ENCODE assay signal across 1 cellular context in the genomic region with DNA sequence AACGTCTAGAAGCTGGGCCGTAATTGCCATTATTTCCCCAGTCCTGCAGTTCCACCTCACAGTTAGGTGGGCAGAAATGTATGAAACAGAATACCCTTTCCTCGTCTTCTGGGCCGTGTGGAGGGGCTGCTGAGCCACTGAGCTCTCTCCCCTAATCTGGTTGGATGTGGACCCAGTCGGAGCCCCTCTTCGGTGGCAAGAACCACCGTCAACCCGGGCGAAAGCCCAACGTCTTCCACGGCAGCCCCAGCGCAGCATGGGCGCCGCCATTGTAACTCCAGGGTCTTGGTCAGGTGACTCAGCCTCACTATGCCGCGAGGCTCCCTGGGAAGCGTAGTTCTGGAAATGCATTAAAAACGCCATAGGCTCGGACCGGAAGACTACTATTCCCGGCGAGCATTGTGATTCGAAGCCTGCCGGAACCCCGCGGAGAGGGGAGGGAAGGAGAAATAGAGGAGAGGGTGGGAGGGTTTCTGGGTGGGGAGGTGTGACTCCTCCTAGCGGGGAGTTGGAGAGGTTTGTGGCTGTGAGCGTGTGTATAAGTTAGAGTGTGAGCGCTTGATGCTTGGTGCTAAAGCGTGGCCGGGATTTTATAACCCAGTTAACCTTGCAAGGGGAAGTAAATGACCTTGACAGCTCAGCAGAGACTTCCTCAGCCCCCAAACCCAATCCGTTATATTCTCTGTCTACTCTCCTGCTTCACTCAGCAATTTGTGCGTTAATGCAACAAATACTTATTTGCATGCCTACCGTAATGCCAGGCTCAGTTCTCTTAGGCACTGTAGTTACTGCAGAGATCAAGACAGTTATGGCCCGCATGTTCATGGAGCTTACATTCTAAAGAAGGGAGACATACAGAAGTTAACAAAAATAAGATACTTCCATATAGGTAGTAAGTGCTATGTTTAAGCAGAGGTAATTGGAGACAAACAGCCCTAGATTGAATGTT.
TF ChIP-seq lines count a peak whose summit lies in the region.

A gene with protein sequence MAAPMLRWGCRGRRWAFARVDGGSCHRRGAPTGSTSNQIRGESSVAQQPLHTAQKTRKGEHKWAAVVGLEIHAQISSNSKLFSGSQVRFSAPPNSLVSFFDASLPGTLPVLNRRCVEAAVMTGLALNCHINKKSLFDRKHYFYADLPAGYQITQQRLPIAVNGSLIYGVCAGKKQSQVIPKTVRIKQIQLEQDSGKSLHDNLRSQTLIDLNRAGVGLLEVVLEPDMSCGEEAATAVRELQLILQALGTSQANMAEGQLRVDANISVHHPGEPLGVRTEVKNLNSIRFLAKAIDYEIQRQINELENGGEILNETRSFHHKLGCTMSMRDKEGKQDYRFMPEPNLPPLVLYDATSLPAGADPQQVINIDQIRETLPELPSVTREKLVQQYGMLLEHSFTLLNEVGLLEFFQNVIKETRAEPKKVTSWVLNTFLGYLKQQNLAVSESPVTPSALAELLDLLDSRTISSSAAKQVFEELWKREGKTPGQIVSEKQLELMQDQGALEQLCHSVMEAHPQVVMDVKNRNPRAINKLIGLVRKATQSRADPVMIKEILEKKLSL (minus strand): TSS at position 295 of the 949 bp plus-strand sequence. CDS start 25 bp downstream, at position 270.

TF ChIP-seq in HepG2, 621 proteins besides CTCF, POLR2A, EP300 and RAD21 (continued from another document and continues in another):
- TF ChIP-seq, protein P1, sequence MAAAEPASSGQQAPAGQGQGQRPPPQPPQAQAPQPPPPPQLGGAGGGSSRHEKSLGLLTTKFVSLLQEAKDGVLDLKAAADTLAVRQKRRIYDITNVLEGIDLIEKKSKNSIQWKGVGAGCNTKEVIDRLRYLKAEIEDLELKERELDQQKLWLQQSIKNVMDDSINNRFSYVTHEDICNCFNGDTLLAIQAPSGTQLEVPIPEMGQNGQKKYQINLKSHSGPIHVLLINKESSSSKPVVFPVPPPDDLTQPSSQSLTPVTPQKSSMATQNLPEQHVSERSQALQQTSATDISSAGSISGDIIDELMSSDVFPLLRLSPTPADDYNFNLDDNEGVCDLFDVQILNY (CRISPR knock-in tag; conservative IDR thresholded peaks at IDR 0.05) = 0 out of 2 replicates have a peak, but pooled peaks have one; percentile 33
- TF ChIP-seq, protein P2, sequence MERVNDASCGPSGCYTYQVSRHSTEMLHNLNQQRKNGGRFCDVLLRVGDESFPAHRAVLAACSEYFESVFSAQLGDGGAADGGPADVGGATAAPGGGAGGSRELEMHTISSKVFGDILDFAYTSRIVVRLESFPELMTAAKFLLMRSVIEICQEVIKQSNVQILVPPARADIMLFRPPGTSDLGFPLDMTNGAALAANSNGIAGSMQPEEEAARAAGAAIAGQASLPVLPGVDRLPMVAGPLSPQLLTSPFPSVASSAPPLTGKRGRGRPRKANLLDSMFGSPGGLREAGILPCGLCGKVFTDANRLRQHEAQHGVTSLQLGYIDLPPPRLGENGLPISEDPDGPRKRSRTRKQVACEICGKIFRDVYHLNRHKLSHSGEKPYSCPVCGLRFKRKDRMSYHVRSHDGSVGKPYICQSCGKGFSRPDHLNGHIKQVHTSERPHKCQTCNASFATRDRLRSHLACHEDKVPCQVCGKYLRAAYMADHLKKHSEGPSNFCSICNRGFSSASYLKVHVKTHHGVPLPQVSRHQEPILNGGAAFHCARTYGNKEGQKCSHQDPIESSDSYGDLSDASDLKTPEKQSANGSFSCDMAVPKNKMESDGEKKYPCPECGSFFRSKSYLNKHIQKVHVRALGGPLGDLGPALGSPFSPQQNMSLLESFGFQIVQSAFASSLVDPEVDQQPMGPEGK (CRISPR knock-in tag; IDR thresholded peaks at IDR 0.05) = peak; percentile 51; the same call in 1 of the 2 replicates
- TF ChIP-seq EED (CRISPR knock-in tag; IDR thresholded peaks at IDR 0.05) = no peak
- TF ChIP-seq, protein P3, sequence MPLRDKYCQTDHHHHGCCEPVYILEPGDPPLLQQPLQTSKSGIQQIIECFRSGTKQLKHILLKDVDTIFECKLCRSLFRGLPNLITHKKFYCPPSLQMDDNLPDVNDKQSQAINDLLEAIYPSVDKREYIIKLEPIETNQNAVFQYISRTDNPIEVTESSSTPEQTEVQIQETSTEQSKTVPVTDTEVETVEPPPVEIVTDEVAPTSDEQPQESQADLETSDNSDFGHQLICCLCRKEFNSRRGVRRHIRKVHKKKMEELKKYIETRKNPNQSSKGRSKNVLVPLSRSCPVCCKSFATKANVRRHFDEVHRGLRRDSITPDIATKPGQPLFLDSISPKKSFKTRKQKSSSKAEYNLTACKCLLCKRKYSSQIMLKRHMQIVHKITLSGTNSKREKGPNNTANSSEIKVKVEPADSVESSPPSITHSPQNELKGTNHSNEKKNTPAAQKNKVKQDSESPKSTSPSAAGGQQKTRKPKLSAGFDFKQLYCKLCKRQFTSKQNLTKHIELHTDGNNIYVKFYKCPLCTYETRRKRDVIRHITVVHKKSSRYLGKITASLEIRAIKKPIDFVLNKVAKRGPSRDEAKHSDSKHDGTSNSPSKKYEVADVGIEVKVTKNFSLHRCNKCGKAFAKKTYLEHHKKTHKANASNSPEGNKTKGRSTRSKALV (CRISPR knock-in tag; IDR thresholded peaks at IDR 0.05) = no peak
- no peak for TF ChIP-seq KDM4B (CRISPR knock-in tag; IDR thresholded peaks at IDR 0.05)
- TF ChIP-seq ZNF432 (CRISPR knock-in tag; IDR thresholded peaks at IDR 0.05; ENCODE audit: borderline replicate concordance) = no peak
- TF ChIP-seq ZNF317 (CRISPR knock-in tag; IDR thresholded peaks at IDR 0.05) = peak; percentile 47; the same call in 1 of the 2 replicates
- TF ChIP-seq RBFOX2 (IDR thresholded peaks at IDR 0.05; ENCODE audit: low read depth, low read length) = peak; percentile 55
- TF ChIP-seq, protein P4, sequence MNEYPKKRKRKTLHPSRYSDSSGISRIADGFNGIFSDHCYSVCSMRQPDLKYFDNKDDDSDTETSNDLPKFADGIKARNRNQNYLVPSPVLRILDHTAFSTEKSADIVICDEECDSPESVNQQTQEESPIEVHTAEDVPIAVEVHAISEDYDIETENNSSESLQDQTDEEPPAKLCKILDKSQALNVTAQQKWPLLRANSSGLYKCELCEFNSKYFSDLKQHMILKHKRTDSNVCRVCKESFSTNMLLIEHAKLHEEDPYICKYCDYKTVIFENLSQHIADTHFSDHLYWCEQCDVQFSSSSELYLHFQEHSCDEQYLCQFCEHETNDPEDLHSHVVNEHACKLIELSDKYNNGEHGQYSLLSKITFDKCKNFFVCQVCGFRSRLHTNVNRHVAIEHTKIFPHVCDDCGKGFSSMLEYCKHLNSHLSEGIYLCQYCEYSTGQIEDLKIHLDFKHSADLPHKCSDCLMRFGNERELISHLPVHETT (CRISPR knock-in tag; conservative IDR thresholded peaks at IDR 0.05) = no peak; the same call in 1 of the 2 replicates
- peak; percentile 78 for TF ChIP-seq RAD51 (IDR thresholded peaks at IDR 0.05; ENCODE audit: borderline replicate concordance)
- TF ChIP-seq, protein P5, sequence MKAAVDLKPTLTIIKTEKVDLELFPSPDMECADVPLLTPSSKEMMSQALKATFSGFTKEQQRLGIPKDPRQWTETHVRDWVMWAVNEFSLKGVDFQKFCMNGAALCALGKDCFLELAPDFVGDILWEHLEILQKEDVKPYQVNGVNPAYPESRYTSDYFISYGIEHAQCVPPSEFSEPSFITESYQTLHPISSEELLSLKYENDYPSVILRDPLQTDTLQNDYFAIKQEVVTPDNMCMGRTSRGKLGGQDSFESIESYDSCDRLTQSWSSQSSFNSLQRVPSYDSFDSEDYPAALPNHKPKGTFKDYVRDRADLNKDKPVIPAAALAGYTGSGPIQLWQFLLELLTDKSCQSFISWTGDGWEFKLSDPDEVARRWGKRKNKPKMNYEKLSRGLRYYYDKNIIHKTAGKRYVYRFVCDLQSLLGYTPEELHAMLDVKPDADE (CRISPR knock-in tag; IDR thresholded peaks at IDR 0.05) = no peak
- TF ChIP-seq SIN3A (IDR thresholded peaks at IDR 0.05; ENCODE audit: borderline replicate concordance, low read depth, low read length) = peak; percentile 94
- no peak for TF ChIP-seq POLR2AphosphoS2 (IDR thresholded peaks at IDR 0.05; ENCODE audit: low read depth, low read length)
- TF ChIP-seq GLI4 (CRISPR knock-in tag; IDR thresholded peaks at IDR 0.05; ENCODE audit: borderline replicate concordance) = no peak
- TF ChIP-seq PAF1 (CRISPR knock-in tag; IDR thresholded peaks at IDR 0.05) = no peak
- no peak for TF ChIP-seq SMARCE1 (IDR thresholded peaks at IDR 0.05; ENCODE audit: borderline replicate concordance)
- no peak for TF ChIP-seq TBP (CRISPR knock-in tag; IDR thresholded peaks at IDR 0.05)
- TF ChIP-seq ZNF382 (CRISPR knock-in tag; IDR thresholded peaks at IDR 0.05; ENCODE audit: borderline replicate concordance) = no peak
- TF ChIP-seq, protein P6, sequence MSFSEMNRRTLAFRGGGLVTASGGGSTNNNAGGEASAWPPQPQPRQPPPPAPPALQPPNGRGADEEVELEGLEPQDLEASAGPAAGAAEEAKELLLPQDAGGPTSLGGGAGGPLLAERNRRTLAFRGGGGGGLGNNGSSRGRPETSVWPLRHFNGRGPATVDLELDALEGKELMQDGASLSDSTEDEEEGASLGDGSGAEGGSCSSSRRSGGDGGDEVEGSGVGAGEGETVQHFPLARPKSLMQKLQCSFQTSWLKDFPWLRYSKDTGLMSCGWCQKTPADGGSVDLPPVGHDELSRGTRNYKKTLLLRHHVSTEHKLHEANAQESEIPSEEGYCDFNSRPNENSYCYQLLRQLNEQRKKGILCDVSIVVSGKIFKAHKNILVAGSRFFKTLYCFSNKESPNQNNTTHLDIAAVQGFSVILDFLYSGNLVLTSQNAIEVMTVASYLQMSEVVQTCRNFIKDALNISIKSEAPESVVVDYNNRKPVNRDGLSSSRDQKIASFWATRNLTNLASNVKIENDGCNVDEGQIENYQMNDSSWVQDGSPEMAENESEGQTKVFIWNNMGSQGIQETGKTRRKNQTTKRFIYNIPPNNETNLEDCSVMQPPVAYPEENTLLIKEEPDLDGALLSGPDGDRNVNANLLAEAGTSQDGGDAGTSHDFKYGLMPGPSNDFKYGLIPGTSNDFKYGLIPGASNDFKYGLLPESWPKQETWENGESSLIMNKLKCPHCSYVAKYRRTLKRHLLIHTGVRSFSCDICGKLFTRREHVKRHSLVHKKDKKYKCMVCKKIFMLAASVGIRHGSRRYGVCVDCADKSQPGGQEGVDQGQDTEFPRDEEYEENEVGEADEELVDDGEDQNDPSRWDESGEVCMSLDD (CRISPR knock-in tag; IDR thresholded peaks at IDR 0.05; ENCODE audit: borderline replicate concordance) = no peak
- TF ChIP-seq JDP2 (CRISPR knock-in tag; IDR thresholded peaks at IDR 0.05; ENCODE audit: borderline replicate concordance) = no peak
- TF ChIP-seq, protein P7, sequence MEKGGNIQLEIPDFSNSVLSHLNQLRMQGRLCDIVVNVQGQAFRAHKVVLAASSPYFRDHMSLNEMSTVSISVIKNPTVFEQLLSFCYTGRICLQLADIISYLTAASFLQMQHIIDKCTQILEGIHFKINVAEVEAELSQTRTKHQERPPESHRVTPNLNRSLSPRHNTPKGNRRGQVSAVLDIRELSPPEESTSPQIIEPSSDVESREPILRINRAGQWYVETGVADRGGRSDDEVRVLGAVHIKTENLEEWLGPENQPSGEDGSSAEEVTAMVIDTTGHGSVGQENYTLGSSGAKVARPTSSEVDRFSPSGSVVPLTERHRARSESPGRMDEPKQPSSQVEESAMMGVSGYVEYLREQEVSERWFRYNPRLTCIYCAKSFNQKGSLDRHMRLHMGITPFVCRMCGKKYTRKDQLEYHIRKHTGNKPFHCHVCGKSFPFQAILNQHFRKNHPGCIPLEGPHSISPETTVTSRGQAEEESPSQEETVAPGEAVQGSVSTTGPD (CRISPR knock-in tag; IDR thresholded peaks at IDR 0.05) = no peak
- no peak for TF ChIP-seq RARA (CRISPR knock-in tag; IDR thresholded peaks at IDR 0.05)
- TF ChIP-seq ZNF468 (CRISPR knock-in tag; IDR thresholded peaks at IDR 0.05) = no peak
- TF ChIP-seq, protein P8, sequence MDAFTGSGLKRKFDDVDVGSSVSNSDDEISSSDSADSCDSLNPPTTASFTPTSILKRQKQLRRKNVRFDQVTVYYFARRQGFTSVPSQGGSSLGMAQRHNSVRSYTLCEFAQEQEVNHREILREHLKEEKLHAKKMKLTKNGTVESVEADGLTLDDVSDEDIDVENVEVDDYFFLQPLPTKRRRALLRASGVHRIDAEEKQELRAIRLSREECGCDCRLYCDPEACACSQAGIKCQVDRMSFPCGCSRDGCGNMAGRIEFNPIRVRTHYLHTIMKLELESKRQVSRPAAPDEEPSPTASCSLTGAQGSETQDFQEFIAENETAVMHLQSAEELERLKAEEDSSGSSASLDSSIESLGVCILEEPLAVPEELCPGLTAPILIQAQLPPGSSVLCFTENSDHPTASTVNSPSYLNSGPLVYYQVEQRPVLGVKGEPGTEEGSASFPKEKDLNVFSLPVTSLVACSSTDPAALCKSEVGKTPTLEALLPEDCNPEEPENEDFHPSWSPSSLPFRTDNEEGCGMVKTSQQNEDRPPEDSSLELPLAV (CRISPR knock-in tag; conservative IDR thresholded peaks at IDR 0.05; ENCODE audit: low read depth) = no peak
- no peak for TF ChIP-seq SMC3 (IDR thresholded peaks at IDR 0.05; ENCODE audit: low read length)
- TF ChIP-seq ZNF839 (CRISPR knock-in tag; IDR thresholded peaks at IDR 0.05; ENCODE audit: borderline replicate concordance) = no peak
- TF ChIP-seq ZNF709 (CRISPR knock-in tag; IDR thresholded peaks at IDR 0.05) = no peak
- no peak for TF ChIP-seq SKI (IDR thresholded peaks at IDR 0.05; ENCODE audit: partially characterized antibody)
- TF ChIP-seq JUND (CRISPR knock-in tag; IDR thresholded peaks at IDR 0.05) = no peak
- TF ChIP-seq ZNF652 (CRISPR knock-in tag; IDR thresholded peaks at IDR 0.05; ENCODE audit: borderline replicate concordance, low read depth) = no peak
- TF ChIP-seq ZNF138 (CRISPR knock-in tag; IDR thresholded peaks at IDR 0.05; ENCODE audit: low read depth) = no peak
- TF ChIP-seq YEATS4 (CRISPR knock-in tag; IDR thresholded peaks at IDR 0.05; ENCODE audit: borderline replicate concordance) = peak; percentile 75; the same call in 1 of the 2 replicates
- no peak for TF ChIP-seq KLF9 (CRISPR knock-in tag; IDR thresholded peaks at IDR 0.05; ENCODE audit: low read depth)
- TF ChIP-seq, protein P9, sequence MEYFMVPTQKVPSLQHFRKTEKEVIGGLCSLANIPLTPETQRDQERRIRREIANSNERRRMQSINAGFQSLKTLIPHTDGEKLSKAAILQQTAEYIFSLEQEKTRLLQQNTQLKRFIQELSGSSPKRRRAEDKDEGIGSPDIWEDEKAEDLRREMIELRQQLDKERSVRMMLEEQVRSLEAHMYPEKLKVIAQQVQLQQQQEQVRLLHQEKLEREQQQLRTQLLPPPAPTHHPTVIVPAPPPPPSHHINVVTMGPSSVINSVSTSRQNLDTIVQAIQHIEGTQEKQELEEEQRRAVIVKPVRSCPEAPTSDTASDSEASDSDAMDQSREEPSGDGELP (IDR thresholded peaks at IDR 0.05; ENCODE audit: borderline replicate concordance, low read depth) = no peak; the same call in 1 of the 2 replicates
- no peak for TF ChIP-seq ZNF24 (IDR thresholded peaks at IDR 0.05)
- TF ChIP-seq PCBP2 (optimal IDR thresholded peaks at IDR 0.05; ENCODE audit: low read depth, low read length, poor library complexity, severe bottlenecking) = no peak
- TF ChIP-seq, protein P10, sequence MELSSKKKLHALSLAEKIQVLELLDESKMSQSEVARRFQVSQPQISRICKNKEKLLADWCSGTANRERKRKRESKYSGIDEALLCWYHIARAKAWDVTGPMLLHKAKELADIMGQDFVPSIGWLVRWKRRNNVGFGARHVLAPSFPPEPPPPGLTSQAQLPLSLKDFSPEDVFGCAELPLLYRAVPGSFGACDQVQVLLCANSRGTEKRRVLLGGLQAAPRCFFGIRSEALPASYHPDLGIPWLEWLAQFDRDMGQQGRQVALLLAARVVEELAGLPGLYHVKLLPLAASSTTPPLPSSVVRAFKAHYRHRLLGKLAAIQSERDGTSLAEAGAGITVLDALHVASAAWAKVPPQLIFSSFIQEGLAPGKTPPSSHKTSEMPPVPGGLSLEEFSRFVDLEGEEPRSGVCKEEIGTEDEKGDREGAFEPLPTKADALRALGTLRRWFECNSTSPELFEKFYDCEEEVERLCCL (CRISPR knock-in tag; IDR thresholded peaks at IDR 0.05; ENCODE audit: borderline replicate concordance) = 0 out of 2 replicates have a peak, but pooled peaks have one; percentile 68
- no peak for TF ChIP-seq MAF1 (CRISPR knock-in tag; IDR thresholded peaks at IDR 0.05; ENCODE audit: borderline replicate concordance)
- no peak for TF ChIP-seq PRMT3 (CRISPR knock-in tag; IDR thresholded peaks at IDR 0.05; ENCODE audit: borderline replicate concordance, low read depth)
